21 cellular contexts compared by ENCODE assay signal in genomic region chr1:108141604-108142003, GRCh38. TPM values are rescaled to one million over a fixed set of nuclear protein-coding genes. Genes with fewer than 3 reads are reported as not detected.
DNase-seq lines count a peak whose midpoint lies in the region; ATAC-seq and TF ChIP-seq lines count a peak whose summit lies in the region.
"Had no signal": no experiment of that assay in that cellular context is flagged by ENCODE, and none has a peak within 500 bp of the region (broad histone marks: within the 10 kb centered on the region; RNA-seq: fewer than 3 reads in every experiment).

No MANE protein-coding gene starts in this region.

- DNase-seq in SKM-1 treated with dmso at 0.1 percent for 144 hours (lab: John Stamatoyannopoulos, UW; ENCODE audit: unreplicated experiment) (peak; percentile 31), SKM-1 (lab: John Stamatoyannopoulos, UW; ENCODE audit: unreplicated experiment) (no peak), SIG-M5 treated with dmso at 0.1 percent for 504 hours (lab: John Stamatoyannopoulos, UW; ENCODE audit: unreplicated experiment) (peak; percentile 89), fibroblast of lung (ENCODE audit: low read depth in 2 of 2) (peak; percentile 39 to 56), smooth muscle cell (lab: John Stamatoyannopoulos, UW; ENCODE audit: unreplicated experiment) (no peak), DMS79 (lab: John Stamatoyannopoulos, UW) (no peak)
- no peak for DNase-seq in activated naive CD4-positive, alpha-beta T cell treated with Interleukin-2 at 50 U/mL for 16 hours
- DNase-seq: activated CD8-positive, alpha-beta memory T cell treated with anti-CD3 and anti-CD28 coated beads for 24 hours; activated gamma-delta T cell treated with Interleukin-2 at 50 U/mL for 16 hours; DND-41; hypothalamus; left ventricle myocardium inferior; naive thymus-derived CD8-positive, alpha-beta T cell; NCI-H2107; NCI-H82; stimulated activated CD4-positive, alpha-beta T cell treated with anti-CD3 and anti-CD28 coated beads, Interleukin-2, amount 100 ng/mL, for 48 hours; transverse colon had no signal

- H3K4me3 ChIP-seq in fibroblast of lung (replicated peaks in 1 of 4; ENCODE audit: control extremely low read depth in 1 of 4, insufficient read depth in 1 of 4, low read depth in 3 of 4, low read length in 4 of 4) (no peak overlapping the region), smooth muscle cell (no peak overlapping the region)
- H3K4me3 ChIP-seq: cardiac muscle cell, left ventricle myocardium inferior, transverse colon had no signal

- H3K79me2 ChIP-seq in fibroblast of lung (ENCODE audit: control insufficient read depth, insufficient read depth, low read length) (no peaks in the 10 kb centered on the region), smooth muscle cell (ENCODE audit: low read depth) (no peaks in the 10 kb centered on the region)

- H3K4me1 ChIP-seq in fibroblast of lung (ENCODE audit: control insufficient read depth, extremely low read depth, insufficient read depth, low read length) (no peaks in the 10 kb centered on the region), smooth muscle cell (ENCODE audit: low read depth) (no peaks in the 10 kb centered on the region)
- H3K4me1 ChIP-seq: left ventricle myocardium inferior, transverse colon had no signal

- no peak overlapping the region for H3K4me2 ChIP-seq in fibroblast of lung (ENCODE audit: extremely low read depth, insufficient read depth, low read length)
- peak overlapping the region; percentile 6 for H3K4me2 ChIP-seq in smooth muscle cell

- no peak for ATAC-seq in HG02610 (IDR thresholded peaks at IDR 0.05; ENCODE audit: unreplicated experiment)
- ATAC-seq: naive thymus-derived CD8-positive, alpha-beta T cell had no signal

- H3K9ac ChIP-seq in fibroblast of lung (ENCODE audit: insufficient read depth, low read length) (no peak overlapping the region), smooth muscle cell (ENCODE audit: low read depth) (no peak overlapping the region)

- TF ChIP-seq CTCF in fibroblast of lung (conservative IDR thresholded peaks at IDR 0.05 in 1 of 2, IDR thresholded peaks at IDR 0.05 in 1 of 2; ENCODE audit: low read depth in 1 of 2, low read length in 2 of 2) (no peak), smooth muscle cell (IDR thresholded peaks at IDR 0.05; ENCODE audit: borderline replicate concordance, insufficient read depth, poor library complexity, severe bottlenecking) (no peak)

- H3K27ac ChIP-seq in fibroblast of lung (ENCODE audit: insufficient read depth, low read length) (no peak overlapping the region), smooth muscle cell (ENCODE audit: low read depth) (peak overlapping the region; percentile 49)
- H3K27ac ChIP-seq: 22Rv1, C4-2B, cardiac muscle cell, left ventricle myocardium inferior, transverse colon had no signal

- no peaks in the 10 kb centered on the region for H4K20me1 ChIP-seq in fibroblast of lung (ENCODE audit: control insufficient read depth, extremely low read depth, insufficient read depth, low read length)
- H4K20me1 ChIP-seq in smooth muscle cell (ENCODE audit: low read depth): no peaks in the 10 kb centered on the region

- H3K9me3 ChIP-seq in fibroblast of lung (ENCODE audit: control insufficient read depth, insufficient read depth, low read depth, low read length): no peaks in the 10 kb centered on the region
- no peaks in the 10 kb centered on the region for H3K9me3 ChIP-seq in smooth muscle cell (replicated peaks; ENCODE audit: low read depth)

- 60% methylated on average over 3 of the region's 3 CpGs for WGBS in smooth muscle cell (ENCODE audit: low lambda C conversion rate)

- H3K36me3 ChIP-seq in fibroblast of lung (ENCODE audit: control insufficient read depth, insufficient read depth, low read length) (peaks cover 8% of the 10 kb centered on the region), smooth muscle cell (ENCODE audit: low read depth) (peaks cover 31% of the 10 kb centered on the region)

- no peaks in the 10 kb centered on the region for H3F3A ChIP-seq in smooth muscle cell (ENCODE audit: low read depth)

- H2AFZ ChIP-seq in fibroblast of lung (ENCODE audit: low read length) (no peak overlapping the region), smooth muscle cell (ENCODE audit: low read depth) (no peak overlapping the region)

- H3K27me3 ChIP-seq in fibroblast of lung (ENCODE audit: control insufficient read depth, insufficient read depth, low read length) (no peaks in the 10 kb centered on the region), smooth muscle cell (ENCODE audit: low read depth) (no peaks in the 10 kb centered on the region)
- H3K27me3 ChIP-seq: cardiac muscle cell, transverse colon had no signal

RNA-seq across cellular contexts. Expression of gene SLC25A24, which starts 58.5 kb away (rescaled TPM):
- total RNA-seq in fibroblast of lung (44.4 and 51.2 TPM in 2 replicates), smooth muscle cell (69.9 and 83.0 TPM in 2 replicates)
- polyA plus RNA-seq in fibroblast of lung (51.1 and 51.6 TPM in 2 replicates), smooth muscle cell (24.5 and 30.8 TPM in 2 replicates)
- polyA plus RNA-seq in fibroblast of lung (2012): 32.9 and 33.7 TPM in 2 replicates
- 5.8 and 11.9 TPM in 2 replicates for polyA minus RNA-seq in fibroblast of lung (ENCODE audit: low replicate concordance)

Comparison
In these comparisons a context has a peak if more than half of its experiments do, and no peak if none do; other contexts are left out.
1. DNase-seq: peak in SKM-1 treated with dmso at 0.1 percent for 144 hours (single experiment), SIG-M5 treated with dmso at 0.1 percent for 504 hours (single experiment) and fibroblast of lung (2 of 2); none in SKM-1 (single experiment), smooth muscle cell (single experiment), DMS79 (single experiment) and activated naive CD4-positive, alpha-beta T cell treated with Interleukin-2 at 50 U/mL for 16 hours (single experiment).